ENCODE assay signal across 1 cellular context in the genomic region with DNA sequence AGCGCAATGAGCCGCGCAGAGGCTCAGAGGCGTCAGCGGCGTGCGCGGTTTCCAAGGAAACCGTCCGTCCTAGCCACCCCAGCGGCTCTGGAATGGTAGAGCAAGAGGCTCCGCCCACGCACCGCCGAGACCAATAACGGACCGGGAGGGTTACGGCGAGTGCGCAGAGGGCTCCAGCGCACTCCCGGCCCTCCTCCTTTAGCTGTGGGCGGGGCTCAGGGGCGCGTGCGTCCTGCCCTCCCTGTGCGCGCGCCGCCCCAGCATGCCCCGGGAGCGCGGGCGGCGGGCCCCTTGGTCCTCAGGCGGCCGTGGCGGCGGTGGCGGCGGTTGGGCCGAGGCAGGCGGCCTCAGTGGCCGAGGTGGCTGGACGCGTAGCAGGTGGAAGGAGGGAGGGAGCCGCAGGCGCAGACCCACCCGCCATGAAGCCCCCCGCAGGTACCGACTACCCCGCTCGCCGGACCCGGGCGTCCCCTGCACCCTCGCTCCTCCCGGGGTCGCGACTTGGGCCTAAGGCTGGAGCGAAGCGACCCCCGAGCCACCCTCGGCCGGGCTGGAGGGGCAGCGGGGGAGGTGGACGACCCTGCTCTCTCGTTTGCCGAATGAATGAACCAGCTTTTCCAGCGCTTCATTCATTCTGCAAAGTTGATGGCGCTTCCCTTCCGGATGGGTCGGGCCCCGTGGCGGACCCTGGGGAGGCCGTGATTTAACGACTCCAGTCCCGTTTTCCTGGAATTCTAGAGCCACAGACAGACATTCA.
TF ChIP-seq lines count a peak whose summit lies in the region.

THOP1 (plus strand) TSS at position 260 of the 757 bp plus-strand sequence; CDS start at position 420, 160 bp downstream.

TF ChIP-seq in HepG2, 621 proteins besides CTCF, POLR2A, EP300 and RAD21 (continued from another document and continues in another):
- TF ChIP-seq HMGXB3 (CRISPR knock-in tag; IDR thresholded peaks at IDR 0.05; ENCODE audit: borderline replicate concordance), result no peak
- no peak for TF ChIP-seq ZNF567 (CRISPR knock-in tag; IDR thresholded peaks at IDR 0.05; ENCODE audit: borderline replicate concordance)
- peak; percentile 17; the same call in 1 of the 2 replicates for TF ChIP-seq HCFC1 (IDR thresholded peaks at IDR 0.05; ENCODE audit: low read depth, low read length)
- TF ChIP-seq ZFP37 (CRISPR knock-in tag; IDR thresholded peaks at IDR 0.05; ENCODE audit: borderline replicate concordance), result no peak
- TF ChIP-seq, protein P1, sequence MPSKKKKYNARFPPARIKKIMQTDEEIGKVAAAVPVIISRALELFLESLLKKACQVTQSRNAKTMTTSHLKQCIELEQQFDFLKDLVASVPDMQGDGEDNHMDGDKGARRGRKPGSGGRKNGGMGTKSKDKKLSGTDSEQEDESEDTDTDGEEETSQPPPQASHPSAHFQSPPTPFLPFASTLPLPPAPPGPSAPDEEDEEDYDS (CRISPR knock-in tag; IDR thresholded peaks at IDR 0.05), result peak; percentile 55; the same call in 1 of the 2 replicates
- TF ChIP-seq ZNF547 (CRISPR knock-in tag; IDR thresholded peaks at IDR 0.05), result no peak
- TF ChIP-seq ZNF124 (CRISPR knock-in tag; IDR thresholded peaks at IDR 0.05), result no peak
- no peak for TF ChIP-seq NCOR1 (IDR thresholded peaks at IDR 0.05; ENCODE audit: borderline replicate concordance, low read length)
- no peak for TF ChIP-seq ZNF136 (CRISPR knock-in tag; IDR thresholded peaks at IDR 0.05; ENCODE audit: low read depth)
- TF ChIP-seq SNRNP70 (IDR thresholded peaks at IDR 0.05; ENCODE audit: low read depth, low read length), result no peak
- TF ChIP-seq ZNF570 (CRISPR knock-in tag; IDR thresholded peaks at IDR 0.05; ENCODE audit: borderline replicate concordance), result no peak
- TF ChIP-seq HMGA1 (CRISPR knock-in tag; conservative IDR thresholded peaks at IDR 0.05), result no peak
- no peak for TF ChIP-seq MBNL3 (CRISPR knock-in tag; conservative IDR thresholded peaks at IDR 0.05)
- TF ChIP-seq MEIS2 (CRISPR knock-in tag; IDR thresholded peaks at IDR 0.05), result peak; percentile 27; the same call in 1 of the 2 replicates
- no peak for TF ChIP-seq SRSF9 (IDR thresholded peaks at IDR 0.05; ENCODE audit: borderline replicate concordance, insufficient read depth, low read depth, low read length, poor library complexity, severe bottlenecking)
- TF ChIP-seq PPARG (CRISPR knock-in tag; conservative IDR thresholded peaks at IDR 0.05), result no peak
- TF ChIP-seq MED13 (CRISPR knock-in tag; IDR thresholded peaks at IDR 0.05), result no peak
- no peak for TF ChIP-seq ZNF432 (CRISPR knock-in tag; IDR thresholded peaks at IDR 0.05; ENCODE audit: borderline replicate concordance)
- TF ChIP-seq ZNF253 (CRISPR knock-in tag; IDR thresholded peaks at IDR 0.05; ENCODE audit: borderline replicate concordance), result 0 out of 2 replicates have a peak, but pooled peaks have one; percentile 64
- TF ChIP-seq ZNF510 (CRISPR knock-in tag; IDR thresholded peaks at IDR 0.05; ENCODE audit: low read depth), result 0 out of 2 replicates have a peak, but pooled peaks have one; percentile 22
- peak; percentile 17; the same call in 1 of the 2 replicates for TF ChIP-seq ZFP91 (CRISPR knock-in tag; IDR thresholded peaks at IDR 0.05; ENCODE audit: borderline replicate concordance)
- 0 out of 2 replicates have a peak, but pooled peaks have one; percentile 22 for TF ChIP-seq SALL2 (CRISPR knock-in tag; IDR thresholded peaks at IDR 0.05)
- no peak for TF ChIP-seq GLI4 (CRISPR knock-in tag; IDR thresholded peaks at IDR 0.05; ENCODE audit: borderline replicate concordance)
- TF ChIP-seq ZNF713 (CRISPR knock-in tag; IDR thresholded peaks at IDR 0.05), result peak; percentile 60; the same call in 1 of the 2 replicates
- TF ChIP-seq, protein P2, sequence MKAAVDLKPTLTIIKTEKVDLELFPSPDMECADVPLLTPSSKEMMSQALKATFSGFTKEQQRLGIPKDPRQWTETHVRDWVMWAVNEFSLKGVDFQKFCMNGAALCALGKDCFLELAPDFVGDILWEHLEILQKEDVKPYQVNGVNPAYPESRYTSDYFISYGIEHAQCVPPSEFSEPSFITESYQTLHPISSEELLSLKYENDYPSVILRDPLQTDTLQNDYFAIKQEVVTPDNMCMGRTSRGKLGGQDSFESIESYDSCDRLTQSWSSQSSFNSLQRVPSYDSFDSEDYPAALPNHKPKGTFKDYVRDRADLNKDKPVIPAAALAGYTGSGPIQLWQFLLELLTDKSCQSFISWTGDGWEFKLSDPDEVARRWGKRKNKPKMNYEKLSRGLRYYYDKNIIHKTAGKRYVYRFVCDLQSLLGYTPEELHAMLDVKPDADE (CRISPR knock-in tag; IDR thresholded peaks at IDR 0.05), result no peak
- TF ChIP-seq CHD2 (IDR thresholded peaks at IDR 0.05; ENCODE audit: low read depth, low read length), result 0 out of 2 replicates have a peak, but pooled peaks have one; percentile 51
- TF ChIP-seq ZNF20 (CRISPR knock-in tag; IDR thresholded peaks at IDR 0.05), result no peak
- TF ChIP-seq, protein P3, sequence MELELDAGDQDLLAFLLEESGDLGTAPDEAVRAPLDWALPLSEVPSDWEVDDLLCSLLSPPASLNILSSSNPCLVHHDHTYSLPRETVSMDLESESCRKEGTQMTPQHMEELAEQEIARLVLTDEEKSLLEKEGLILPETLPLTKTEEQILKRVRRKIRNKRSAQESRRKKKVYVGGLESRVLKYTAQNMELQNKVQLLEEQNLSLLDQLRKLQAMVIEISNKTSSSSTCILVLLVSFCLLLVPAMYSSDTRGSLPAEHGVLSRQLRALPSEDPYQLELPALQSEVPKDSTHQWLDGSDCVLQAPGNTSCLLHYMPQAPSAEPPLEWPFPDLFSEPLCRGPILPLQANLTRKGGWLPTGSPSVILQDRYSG (CRISPR knock-in tag; IDR thresholded peaks at IDR 0.05), result 0 out of 2 replicates have a peak, but pooled peaks have one; percentile 51
- TF ChIP-seq, protein P4, sequence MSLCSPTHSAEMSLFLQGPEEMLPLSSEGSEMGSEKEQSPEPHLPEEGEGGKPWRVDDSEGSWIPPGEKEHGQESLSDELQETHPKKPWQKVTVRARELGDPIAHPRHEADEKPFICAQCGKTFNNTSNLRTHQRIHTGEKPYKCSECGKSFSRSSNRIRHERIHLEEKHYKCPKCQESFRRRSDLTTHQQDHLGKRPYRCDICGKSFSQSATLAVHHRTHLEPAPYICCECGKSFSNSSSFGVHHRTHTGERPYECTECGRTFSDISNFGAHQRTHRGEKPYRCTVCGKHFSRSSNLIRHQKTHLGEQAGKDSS (CRISPR knock-in tag; IDR thresholded peaks at IDR 0.05; ENCODE audit: borderline replicate concordance, low read depth), result no peak
- TF ChIP-seq SOX5 (CRISPR knock-in tag; IDR thresholded peaks at IDR 0.05; ENCODE audit: borderline replicate concordance), result no peak; the same call in 1 of the 2 replicates
- no peak for TF ChIP-seq ISX (CRISPR knock-in tag; conservative IDR thresholded peaks at IDR 0.05)
- TF ChIP-seq ZNF34 (CRISPR knock-in tag; IDR thresholded peaks at IDR 0.05; ENCODE audit: borderline replicate concordance), result no peak
- TF ChIP-seq, protein P5, sequence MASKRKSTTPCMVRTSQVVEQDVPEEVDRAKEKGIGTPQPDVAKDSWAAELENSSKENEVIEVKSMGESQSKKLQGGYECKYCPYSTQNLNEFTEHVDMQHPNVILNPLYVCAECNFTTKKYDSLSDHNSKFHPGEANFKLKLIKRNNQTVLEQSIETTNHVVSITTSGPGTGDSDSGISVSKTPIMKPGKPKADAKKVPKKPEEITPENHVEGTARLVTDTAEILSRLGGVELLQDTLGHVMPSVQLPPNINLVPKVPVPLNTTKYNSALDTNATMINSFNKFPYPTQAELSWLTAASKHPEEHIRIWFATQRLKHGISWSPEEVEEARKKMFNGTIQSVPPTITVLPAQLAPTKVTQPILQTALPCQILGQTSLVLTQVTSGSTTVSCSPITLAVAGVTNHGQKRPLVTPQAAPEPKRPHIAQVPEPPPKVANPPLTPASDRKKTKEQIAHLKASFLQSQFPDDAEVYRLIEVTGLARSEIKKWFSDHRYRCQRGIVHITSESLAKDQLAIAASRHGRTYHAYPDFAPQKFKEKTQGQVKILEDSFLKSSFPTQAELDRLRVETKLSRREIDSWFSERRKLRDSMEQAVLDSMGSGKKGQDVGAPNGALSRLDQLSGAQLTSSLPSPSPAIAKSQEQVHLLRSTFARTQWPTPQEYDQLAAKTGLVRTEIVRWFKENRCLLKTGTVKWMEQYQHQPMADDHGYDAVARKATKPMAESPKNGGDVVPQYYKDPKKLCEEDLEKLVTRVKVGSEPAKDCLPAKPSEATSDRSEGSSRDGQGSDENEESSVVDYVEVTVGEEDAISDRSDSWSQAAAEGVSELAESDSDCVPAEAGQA (IDR thresholded peaks at IDR 0.05; ENCODE audit: low read depth), result peak; percentile 25; the same call in 1 of the 2 replicates
- TF ChIP-seq, protein P5 (CRISPR knock-in tag; IDR thresholded peaks at IDR 0.05; ENCODE audit: borderline replicate concordance), result no peak
- TF ChIP-seq KDM1A (CRISPR knock-in tag; IDR thresholded peaks at IDR 0.05), result no peak
- TF ChIP-seq RCOR2 (CRISPR knock-in tag; IDR thresholded peaks at IDR 0.05), result no peak
- TF ChIP-seq, protein P6, sequence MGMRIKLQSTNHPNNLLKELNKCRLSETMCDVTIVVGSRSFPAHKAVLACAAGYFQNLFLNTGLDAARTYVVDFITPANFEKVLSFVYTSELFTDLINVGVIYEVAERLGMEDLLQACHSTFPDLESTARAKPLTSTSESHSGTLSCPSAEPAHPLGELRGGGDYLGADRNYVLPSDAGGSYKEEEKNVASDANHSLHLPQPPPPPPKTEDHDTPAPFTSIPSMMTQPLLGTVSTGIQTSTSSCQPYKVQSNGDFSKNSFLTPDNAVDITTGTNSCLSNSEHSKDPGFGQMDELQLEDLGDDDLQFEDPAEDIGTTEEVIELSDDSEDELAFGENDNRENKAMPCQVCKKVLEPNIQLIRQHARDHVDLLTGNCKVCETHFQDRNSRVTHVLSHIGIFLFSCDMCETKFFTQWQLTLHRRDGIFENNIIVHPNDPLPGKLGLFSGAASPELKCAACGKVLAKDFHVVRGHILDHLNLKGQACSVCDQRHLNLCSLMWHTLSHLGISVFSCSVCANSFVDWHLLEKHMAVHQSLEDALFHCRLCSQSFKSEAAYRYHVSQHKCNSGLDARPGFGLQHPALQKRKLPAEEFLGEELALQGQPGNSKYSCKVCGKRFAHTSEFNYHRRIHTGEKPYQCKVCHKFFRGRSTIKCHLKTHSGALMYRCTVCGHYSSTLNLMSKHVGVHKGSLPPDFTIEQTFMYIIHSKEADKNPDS (CRISPR knock-in tag; IDR thresholded peaks at IDR 0.05), result no peak
- TF ChIP-seq ZNF761 (CRISPR knock-in tag; conservative IDR thresholded peaks at IDR 0.05), result 0 out of 2 replicates have a peak, but pooled peaks have one; percentile 45
